ENCODE assay signal across 17 cellular contexts in genomic region chr1:6006882-6007281, GRCh38. TPM values are rescaled to one million over a fixed set of nuclear protein-coding genes. Genes with fewer than 3 reads are reported as not detected.
DNase-seq lines count a peak whose midpoint lies in the region; ATAC-seq and TF ChIP-seq lines count a peak whose summit lies in the region.
"Had no signal": no experiment of that assay in that cellular context is flagged by ENCODE, and none has a peak within 500 bp of the region (broad histone marks: within the 10 kb centered on the region; RNA-seq: fewer than 3 reads in every experiment).

No MANE protein-coding gene starts in this region.

- H3K9me3 Mint-ChIP-seq in endodermal cell, result no peaks in the 10 kb centered on the region

- H3K4me1 ChIP-seq in heart left ventricle, result peaks cover 0 to 27% (median 10%) of the 10 kb centered on the region in 12 donors
- no peaks in the 10 kb centered on the region for H3K4me1 ChIP-seq in osteoblast (ENCODE audit: insufficient read depth, low read length)
- H3K4me1 ChIP-seq in endodermal cell (ENCODE audit: control insufficient read depth, insufficient read depth, low read length), result peaks cover 10% of the 10 kb centered on the region
- H3K4me1 ChIP-seq in right lobe of liver, result no peaks in the 10 kb centered on the region
- H3K4me1 ChIP-seq: uterus had no signal

- no peak for TF ChIP-seq CTCF in WERI-Rb-1 (IDR thresholded peaks at IDR 0.05; ENCODE audit: low read depth, low read length)
- TF ChIP-seq CTCF in heart left ventricle (IDR thresholded peaks at IDR 0.05), result no peak
- no peak for TF ChIP-seq CTCF in osteoblast (IDR thresholded peaks at IDR 0.05; ENCODE audit: extremely low read depth, low read depth, low read length)
- no peak for TF ChIP-seq CTCF in endodermal cell (conservative IDR thresholded peaks at IDR 0.05)
- no peak for TF ChIP-seq CTCF in right lobe of liver (IDR thresholded peaks at IDR 0.05)

- intact Hi-C loops in heart left ventricle (cut with DNase I), result no loop called here
- intact Hi-C loops in right lobe of liver (cut with DNase I), result no loop called here

- peaks cover 21% of the 10 kb centered on the region for H3K4me1 Mint-ChIP-seq in endodermal cell

- H3K9ac ChIP-seq in endodermal cell (ENCODE audit: extremely low read depth, low read length, poor library complexity, severe bottlenecking), result no peak overlapping the region

- H3K27me3 ChIP-seq in WERI-Rb-1 (ENCODE audit: insufficient read depth, low read depth, severe bottlenecking), result no peaks in the 10 kb centered on the region
- H3K27me3 ChIP-seq in heart left ventricle, result no peaks in the 10 kb centered on the region
- no peaks in the 10 kb centered on the region for H3K27me3 ChIP-seq in osteoblast (ENCODE audit: insufficient read depth, low read length)
- peaks cover 5% of the 10 kb centered on the region for H3K27me3 ChIP-seq in endodermal cell (ENCODE audit: control insufficient read depth, insufficient read depth, low read length, poor library complexity, severe bottlenecking)
- no peaks in the 10 kb centered on the region for H3K27me3 ChIP-seq in right lobe of liver
- H3K27me3 ChIP-seq: neutrophil, uterus had no signal

- H3K4me3 ChIP-seq in WERI-Rb-1 (ENCODE audit: low read depth, low read length) (no peak overlapping the region), heart left ventricle (no peak overlapping the region), osteoblast (ENCODE audit: insufficient read depth, low read length) (no peak overlapping the region), endodermal cell (ENCODE audit: low read length) (no peak overlapping the region), right lobe of liver (no peak overlapping the region)
- H3K4me3 ChIP-seq: uterus had no signal

- peak; percentile 24 for ATAC-seq in GM18502 (IDR thresholded peaks at IDR 0.05; ENCODE audit: poor library complexity, unreplicated experiment)
- peak; percentile 48 to 60 (median 54) for ATAC-seq in heart left ventricle
- no peak for ATAC-seq in right lobe of liver
- ATAC-seq: HCT116 had no signal

- TF ChIP-seq POLR2A in heart left ventricle (IDR thresholded peaks at IDR 0.05) (no peak), right lobe of liver (IDR thresholded peaks at IDR 0.05) (no peak)

- peaks cover 6% of the 10 kb centered on the region for H4K20me1 ChIP-seq in osteoblast (ENCODE audit: insufficient read depth, low read length)

- H3K9me3 ChIP-seq in WERI-Rb-1 (ENCODE audit: severe bottlenecking), result no peaks in the 10 kb centered on the region
- H3K9me3 ChIP-seq in heart left ventricle, result no peaks in the 10 kb centered on the region
- no peaks in the 10 kb centered on the region for H3K9me3 ChIP-seq in osteoblast (ENCODE audit: low read depth, low read length)
- H3K9me3 ChIP-seq in endodermal cell (ENCODE audit: control insufficient read depth, low read length), result no peaks in the 10 kb centered on the region
- no peaks in the 10 kb centered on the region for H3K9me3 ChIP-seq in right lobe of liver
- H3K9me3 ChIP-seq: neutrophil, uterus had no signal

- H3K4me3 Mint-ChIP-seq in endodermal cell, result no peak overlapping the region

- no peak overlapping the region for H2AFZ ChIP-seq in osteoblast (ENCODE audit: low read length)

- H3K36me3 Mint-ChIP-seq in endodermal cell (ENCODE audit: low read depth), result no peaks in the 10 kb centered on the region

- H3K27me3 Mint-ChIP-seq in endodermal cell (ENCODE audit: insufficient read depth), result no peaks in the 10 kb centered on the region

- 28 to 80% (median 38%) methylated on average over 3 to 12 of the region's 12 CpGs for WGBS in heart left ventricle, 4 donors
- WGBS in endodermal cell (ENCODE audit: insufficient coverage in 1 of 2, insufficient read length in 1 of 2), 2 experiments, result 95 to 100% methylated on average over 8 to 12 of the region's 12 CpGs
- 49% methylated on average over 4 of the region's 12 CpGs for WGBS in right lobe of liver (ENCODE audit: insufficient coverage, low coverage, low lambda C conversion rate, missing lambda C conversion rate)

- no peak overlapping the region for H3K27ac Mint-ChIP-seq in endodermal cell

- DNase-seq in WERI-Rb-1 (no peak), heart left ventricle (peak in 3 of 5 donors; percentile 70 to 74 (median 72)), osteoblast (ENCODE audit: insufficient read length, low spot score, missing footprints) (peak; percentile 85), endodermal cell (no peak), NCI-H748 treated with DMSO at 0.1 percent for 48 hours (lab: John Stamatoyannopoulos, UW) (no peak), right lobe of liver (no peak), NCI-H2081 (lab: John Stamatoyannopoulos, UW) (no peak)
- DNase-seq: COR-L47, EL, NCI-H2029 treated with DMSO at 0.1 percent for 48 hours, NCI-H524 treated with DMSO at 0.1 percent for 48 hours, retina, SIG-M5, uterus had no signal

- H3K36me3 ChIP-seq in WERI-Rb-1 (no peaks in the 10 kb centered on the region), heart left ventricle (no peaks in the 10 kb centered on the region), osteoblast (ENCODE audit: insufficient read depth, low read length) (no peaks in the 10 kb centered on the region), endodermal cell (ENCODE audit: control insufficient read depth, insufficient read depth, low read length) (no peaks in the 10 kb centered on the region), right lobe of liver (no peaks in the 10 kb centered on the region)
- H3K36me3 ChIP-seq: uterus had no signal

- H3K4me2 ChIP-seq in osteoblast (ENCODE audit: insufficient read depth, low read length), result no peak overlapping the region

- H3K79me2 ChIP-seq in osteoblast (ENCODE audit: insufficient read depth, low read length), result no peaks in the 10 kb centered on the region

- H3K27ac ChIP-seq in WERI-Rb-1 (0 out of 2 replicates have a peak overlapping the region, but pooled peaks have one; percentile 2), heart left ventricle (peak overlapping the region in 10 of 12 donors; percentile 35 to 77 (median 66)), osteoblast (ENCODE audit: low read depth, low read length) (no peak overlapping the region), endodermal cell (ENCODE audit: low read depth, low read length) (no peak overlapping the region), right lobe of liver (no peak overlapping the region)
- H3K27ac ChIP-seq: neutrophil, uterus had no signal

RNA-seq across cellular contexts. Expression of gene NPHP4, which starts 14.7 kb away (rescaled TPM):
- total RNA-seq in heart left ventricle (1 to 10 TPM; 2.5 to 6.3 (median 3.6) TPM), osteoblast (6.5 and 8.0 TPM in 2 replicates), endodermal cell (10 to 100 TPM; 19.1 to 25.4 TPM), right lobe of liver (1 to 10 TPM; 1.5 to 6.0 (median 2.0) TPM)
- 1 to 10 TPM; 2.1 to 3.1 TPM for polyA plus RNA-seq in heart left ventricle
- 15.1 TPM for polyA plus RNA-seq in endodermal cell (2013, experiment 1 of 2)
- polyA plus RNA-seq in endodermal cell (2013, experiment 2 of 2), result 12.6 TPM

RNA-seq across cellular contexts. Expression of gene KCNAB2, which starts 38.8 kb away (rescaled TPM):
- total RNA-seq in heart left ventricle (10 to 100 TPM; 22.7 to 51.4 (median 30.3) TPM), osteoblast (5.0 and 5.8 TPM in 2 replicates), endodermal cell (10 to 100 TPM; 14.9 to 22.9 TPM), right lobe of liver (10 to 100 TPM in 2 of 6 experiments, 1 to 10 TPM in 4; 4.4 to 14.8 (median 6.9) TPM)
- 10 to 100 TPM; 10.7 to 17.1 TPM for polyA plus RNA-seq in heart left ventricle
- polyA plus RNA-seq in endodermal cell (2013, experiment 1 of 2), result 6.6 TPM
- polyA plus RNA-seq in endodermal cell (2013, experiment 2 of 2), result 6.0 TPM

Comparison
In these comparisons a context has a peak if more than half of its experiments do, and no peak if none do; other contexts are left out.
1. ATAC-seq: peak in GM18502 (single experiment) and heart left ventricle (4 of 4); none in right lobe of liver (0 of 4).
2. DNase-seq: peak in heart left ventricle (3 of 5) and osteoblast (single experiment); none in WERI-Rb-1 (single experiment), endodermal cell (single experiment), NCI-H748 treated with DMSO at 0.1 percent for 48 hours (single experiment), right lobe of liver (0 of 3) and NCI-H2081 (0 of 2).
3. H3K27ac ChIP-seq: peak in WERI-Rb-1 (single experiment) and heart left ventricle (10 of 12); none in osteoblast (single experiment), endodermal cell (single experiment) and right lobe of liver (0 of 3).